In genomic region chr3:171145866-171146265, GRCh38 we compare ENCODE assay signal across 19 cellular contexts.
DNase-seq lines count a peak whose midpoint lies in the region; FAIRE-seq and TF ChIP-seq lines count a peak whose summit lies in the region.
"Had no signal": no experiment of that assay in that cellular context is flagged by ENCODE, and none has a peak within 500 bp of the region (broad histone marks: within the 10 kb centered on the region; RNA-seq: fewer than 3 reads in every experiment).

No MANE protein-coding gene starts in this region.

- no peaks in the 10 kb centered on the region for H3K9me2 ChIP-seq in SK-N-SH

- H3K27me3 ChIP-seq in SK-N-SH (ENCODE audit: insufficient read depth) (no peaks in the 10 kb centered on the region), keratinocyte (ENCODE audit: control insufficient read depth, extremely low read depth, insufficient read depth, low read length) (no peaks in the 10 kb centered on the region), uterus (no peaks in the 10 kb centered on the region)
- H3K27me3 ChIP-seq: BE2C had no signal

- TF ChIP-seq CTCF in HEK293 (tag by site-specific recombination; IDR thresholded peaks at IDR 0.05) (no peak), SK-N-SH (IDR thresholded peaks at IDR 0.05) (no peak), keratinocyte (optimal IDR thresholded peaks at IDR 0.05 in 1 of 3, IDR thresholded peaks at IDR 0.05 in 1 of 3, conservative IDR thresholded peaks at IDR 0.05 in 1 of 3; ENCODE audit: extremely low read depth in 1 of 3, insufficient read depth in 2 of 3, low read length in 3 of 3) (no peak), uterus (IDR thresholded peaks at IDR 0.05) (no peak)

- H3K9me3 ChIP-seq in HEK293 (ENCODE audit: control insufficient read depth, insufficient read depth, low read depth, low read length) (no peaks in the 10 kb centered on the region), SK-N-SH (no peaks in the 10 kb centered on the region), keratinocyte (ENCODE audit: control insufficient read depth, low read depth, low read length) (no peaks in the 10 kb centered on the region), uterus (no peaks in the 10 kb centered on the region)
- H3K9me3 ChIP-seq: BE2C had no signal

- POLR2A ChIA-PET in HEK293 (lab: Yijun Ruan, JAX) (no interaction called here), SK-N-SH (lab: Yijun Ruan, JAX) (no interaction called here)

- H3K27ac ChIP-seq in HEK293 (ENCODE audit: extremely low read depth, low read depth, low read length) (no peak overlapping the region), SK-N-SH (ENCODE audit: low read depth in 2 of 2, low read length in 1 of 2) (no peak overlapping the region), keratinocyte (ENCODE audit: control insufficient read depth, insufficient read depth, low read length) (no peak overlapping the region), uterus (no peak overlapping the region)

- H3K4me2 ChIP-seq in SK-N-SH: no peak overlapping the region
- H3K4me2 ChIP-seq in keratinocyte (ENCODE audit: control insufficient read depth, extremely low read depth, insufficient read depth, low read depth, low read length): no peak overlapping the region

- TF ChIP-seq EP300 in SK-N-SH (IDR thresholded peaks at IDR 0.05; ENCODE audit: borderline replicate concordance in 1 of 2, low read depth in 1 of 2, low read length in 1 of 2): peak in 1 of 2 experiments; percentile 35; a peak in 1 of 4 replicates

- H3K4me3 ChIP-seq in HEK293 (ENCODE audit: low read depth, low read length): no peak overlapping the region
- no peak overlapping the region for H3K4me3 ChIP-seq in SK-N-SH (ENCODE audit: low read depth in 2 of 2, low read length in 1 of 2)
- H3K4me3 ChIP-seq in keratinocyte (ENCODE audit: control insufficient read depth in 2 of 3, extremely low read depth in 1 of 3, insufficient read depth in 2 of 3, low read depth in 1 of 3, low read length in 3 of 3): no peak overlapping the region
- no peak overlapping the region for H3K4me3 ChIP-seq in uterus

- H3F3A ChIP-seq in SK-N-SH (replicated peaks; ENCODE audit: insufficient read depth): peaks cover 1% of the 10 kb centered on the region

- intact Hi-C loops in uterus (cut with DNase I; ENCODE audit: low total_unique reads): no loop called here

- no peaks in the 10 kb centered on the region for H3K9me1 ChIP-seq in keratinocyte (ENCODE audit: control insufficient read depth, extremely low read depth, insufficient read depth, low read length)

- DNase-seq in SK-N-SH (peak; percentile 61), keratinocyte (ENCODE audit: low read depth, low spot score) (no peak), middle frontal gyrus (ENCODE audit: extremely low spot score, low spot score) (no peak), NCI-H1694 (lab: John Stamatoyannopoulos, UW) (no peak), G401 (ENCODE audit: low spot score) (no peak), uterus (no peak)
- DNase-seq: ACHN; BE2C; C1 segment of cervical spinal cord; CD4-positive, CD25-positive, alpha-beta regulatory T cell; CD8-positive, alpha-beta memory T cell; COR-L47; DMS153; DMS79; GF-D8; GOT3; H7 had no signal

- H3K9ac ChIP-seq in SK-N-SH (no peak overlapping the region), keratinocyte (ENCODE audit: control insufficient read depth, extremely low read depth, insufficient read depth, low read length) (no peak overlapping the region)

- in situ Hi-C loops in G401 (cut with HindIII; ENCODE audit: low sequenced_read_pairs): no loop called here

- FAIRE-seq in keratinocyte (lab: Jason Lieb, UNC): peak; percentile 23
- FAIRE-seq: A204.1 had no signal

- CTCF ChIA-PET in HEK293 (lab: Yijun Ruan, JAX): no interaction called here
- CTCF ChIA-PET in SK-N-SH (lab: Yijun Ruan, JAX): no interaction called here

- 84% methylated on average over 4 of the region's 4 CpGs for WGBS in SK-N-SH (ENCODE audit: low lambda C conversion rate)

- H3K36me3 ChIP-seq in HEK293 (ENCODE audit: control insufficient read depth in 2 of 2, insufficient read depth in 1 of 2, low read length in 2 of 2) (peaks cover 0 to 10% of the 10 kb centered on the region in 2 experiments; a peak in 1 of 3 replicates), SK-N-SH (replicated peaks in 1 of 2; ENCODE audit: control insufficient read depth in 1 of 2, insufficient read depth in 2 of 2, low read length in 1 of 2) (peaks cover 12 to 21% of the 10 kb centered on the region in 2 experiments), keratinocyte (ENCODE audit: control insufficient read depth in 2 of 2, extremely low read depth in 1 of 2, insufficient read depth in 2 of 2, low read length in 2 of 2) (no peaks in the 10 kb centered on the region), uterus (no peaks in the 10 kb centered on the region)
- H3K36me3 ChIP-seq: BE2C had no signal

- dilution Hi-C loops in keratinocyte (cut with MboI; ENCODE audit: extremely low pct_ligation_motif_present, low sequenced_read_pairs): no loop called here

- TF ChIP-seq POLR2A in uterus (IDR thresholded peaks at IDR 0.05): no peak

- H3K4me1 ChIP-seq in HEK293 (ENCODE audit: control insufficient read depth, insufficient read depth, low read length) (0 out of 2 replicates have a peak, but pooled peaks cover 5% of the 10 kb centered on the region), SK-N-SH (ENCODE audit: control insufficient read depth in 1 of 2, insufficient read depth in 2 of 2, low read depth in 1 of 2, low read length in 1 of 2) (peaks cover 0 to 10% of the 10 kb centered on the region in 2 experiments; a peak in 1 of 4 replicates), keratinocyte (ENCODE audit: control insufficient read depth, extremely low read depth, insufficient read depth, low read length) (no peaks in the 10 kb centered on the region), uterus (no peaks in the 10 kb centered on the region)
- H3K4me1 ChIP-seq: BE2C had no signal

- H4K20me1 ChIP-seq in SK-N-SH (ENCODE audit: insufficient read depth): no peaks in the 10 kb centered on the region
- H4K20me1 ChIP-seq in keratinocyte (ENCODE audit: control insufficient read depth, extremely low read depth, insufficient read depth, low read length): no peaks in the 10 kb centered on the region

- H2AFZ ChIP-seq in SK-N-SH (ENCODE audit: low read depth): no peak overlapping the region
- H2AFZ ChIP-seq in keratinocyte (ENCODE audit: control insufficient read depth, low read length): no peak overlapping the region

- H3K79me2 ChIP-seq in SK-N-SH (ENCODE audit: insufficient read depth) (no peaks in the 10 kb centered on the region), keratinocyte (ENCODE audit: control insufficient read depth, insufficient read depth, low read length) (no peaks in the 10 kb centered on the region)

- no peak for TF ChIP-seq RAD21 in SK-N-SH (IDR thresholded peaks at IDR 0.05; ENCODE audit: low read length)

TF ChIP-seq in HEK293, 187 proteins besides CTCF, POLR2A, EP300 and RAD21:
- TF ChIP-seq PRDM6 (tag by site-specific recombination; IDR thresholded peaks at IDR 0.05) (peak; percentile 11; the same call in 1 of the 2 replicates), ZNF221 (tag by site-specific recombination; IDR thresholded peaks at IDR 0.05; ENCODE audit: borderline replicate concordance) (no peak)

TF ChIP-seq in SK-N-SH, 30 proteins besides CTCF, POLR2A, EP300 and RAD21:
- TF ChIP-seq, protein P1, sequence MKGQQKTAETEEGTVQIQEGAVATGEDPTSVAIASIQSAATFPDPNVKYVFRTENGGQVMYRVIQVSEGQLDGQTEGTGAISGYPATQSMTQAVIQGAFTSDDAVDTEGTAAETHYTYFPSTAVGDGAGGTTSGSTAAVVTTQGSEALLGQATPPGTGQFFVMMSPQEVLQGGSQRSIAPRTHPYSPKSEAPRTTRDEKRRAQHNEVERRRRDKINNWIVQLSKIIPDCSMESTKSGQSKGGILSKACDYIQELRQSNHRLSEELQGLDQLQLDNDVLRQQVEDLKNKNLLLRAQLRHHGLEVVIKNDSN (IDR thresholded peaks at IDR 0.05; ENCODE audit: borderline replicate concordance, low read depth): no peak
- TF ChIP-seq FOXM1 (IDR thresholded peaks at IDR 0.05; ENCODE audit: low read depth) (no peak), POLR2AphosphoS5 (IDR thresholded peaks at IDR 0.05; ENCODE audit: low read depth, low read length) (no peak), GATA2 (CRISPR knock-in tag; IDR thresholded peaks at IDR 0.05) (peak; percentile 70), CHD2 (IDR thresholded peaks at IDR 0.05; ENCODE audit: low read length, partially characterized antibody) (peak; percentile 13)
- TF ChIP-seq, protein P2, sequence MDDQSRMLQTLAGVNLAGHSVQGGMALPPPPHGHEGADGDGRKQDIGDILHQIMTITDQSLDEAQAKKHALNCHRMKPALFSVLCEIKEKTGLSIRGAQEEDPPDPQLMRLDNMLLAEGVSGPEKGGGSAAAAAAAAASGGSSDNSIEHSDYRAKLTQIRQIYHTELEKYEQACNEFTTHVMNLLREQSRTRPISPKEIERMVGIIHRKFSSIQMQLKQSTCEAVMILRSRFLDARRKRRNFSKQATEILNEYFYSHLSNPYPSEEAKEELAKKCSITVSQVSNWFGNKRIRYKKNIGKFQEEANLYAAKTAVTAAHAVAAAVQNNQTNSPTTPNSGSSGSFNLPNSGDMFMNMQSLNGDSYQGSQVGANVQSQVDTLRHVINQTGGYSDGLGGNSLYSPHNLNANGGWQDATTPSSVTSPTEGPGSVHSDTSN (IDR thresholded peaks at IDR 0.05): no peak
TF ChIP-seq in SK-N-SH: peak in this region for 2.
